16 cellular contexts compared by ENCODE assay signal in the genomic region with DNA sequence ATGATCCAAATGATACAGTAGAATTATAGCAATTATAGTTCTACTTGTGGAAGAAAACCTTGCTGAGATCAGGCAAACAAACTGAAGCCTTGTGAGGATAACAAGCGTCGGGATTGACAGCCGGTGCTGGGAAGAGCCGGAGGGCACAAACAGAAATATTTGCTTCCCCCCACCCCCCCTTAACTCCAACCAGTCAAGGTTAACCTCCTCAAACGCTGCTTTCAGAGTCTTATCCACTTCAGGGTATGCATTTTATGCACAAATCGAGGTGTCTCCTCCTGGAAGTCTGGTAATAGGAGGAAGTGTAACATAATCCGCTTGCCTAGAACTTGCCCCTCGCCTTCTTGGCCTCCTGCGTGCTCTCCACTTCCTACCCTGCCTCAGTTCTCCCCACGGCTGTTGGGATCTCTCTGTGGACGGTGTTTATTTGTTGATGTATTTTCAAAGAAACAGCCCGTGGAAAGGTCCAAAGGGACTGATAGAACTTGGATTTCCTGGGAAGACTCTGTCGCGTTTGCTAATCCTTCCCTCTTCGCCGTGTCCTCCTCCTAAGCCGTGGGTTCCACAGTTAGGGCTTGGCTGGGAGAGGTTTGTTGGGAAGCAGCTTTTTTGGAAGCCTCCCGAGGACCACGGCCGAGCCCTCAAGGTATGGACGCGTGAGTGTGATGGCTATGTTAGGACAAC. TPM values are rescaled to one million over a fixed set of nuclear protein-coding genes. Genes with fewer than 3 reads are reported as not detected.
DNase-seq lines count a peak whose midpoint lies in the region; ATAC-seq and TF ChIP-seq lines count a peak whose summit lies in the region.
"Had no signal": no experiment of that assay in that cellular context is flagged by ENCODE, and none has a peak within 500 bp of the region (broad histone marks: within the 10 kb centered on the region; RNA-seq: fewer than 3 reads in every experiment).

No MANE protein-coding gene starts in this region.

- H3K4me2 ChIP-seq in SU-DHL-6 (ENCODE audit: low read depth, low read length, poor library complexity, severe bottlenecking): peak overlapping the region; percentile 56
- H3K4me2 ChIP-seq: BLaER1 had no signal

- H3K27ac Mint-ChIP-seq in CD4-positive, CD25-positive, alpha-beta regulatory T cell: no peak overlapping the region
- H3K27ac Mint-ChIP-seq in HFFc6: no peak overlapping the region
- H3K27ac Mint-ChIP-seq in memory B cell: no peak overlapping the region

- H3K9me3 ChIP-seq in CD4-positive, CD25-positive, alpha-beta regulatory T cell (ENCODE audit: control insufficient read depth in 2 of 2, low read length in 2 of 2): no peaks in the 10 kb centered on the region
- H3K9me3 ChIP-seq in SU-DHL-6 (ENCODE audit: insufficient read depth, low read length) (no peaks in the 10 kb centered on the region), stomach (peaks cover 0 to 18% (median 4%) of the 10 kb centered on the region in 4 donors)

- in situ Hi-C loops in G401 (cut with HindIII; ENCODE audit: low sequenced_read_pairs): no loop called here

- H3K9me2 ChIP-seq in SU-DHL-6 (replicated peaks; ENCODE audit: insufficient read depth, low read length): no peaks in the 10 kb centered on the region

- H3K9me3 Mint-ChIP-seq in CD4-positive, CD25-positive, alpha-beta regulatory T cell: peaks cover 0 to 13% (median 1%) of the 10 kb centered on the region in 7 donors
- H3K9me3 Mint-ChIP-seq in HFFc6: no peaks in the 10 kb centered on the region
- H3K9me3 Mint-ChIP-seq in memory B cell: no peaks in the 10 kb centered on the region

- no peak overlapping the region for H3K4me3 ChIP-seq in CD4-positive, CD25-positive, alpha-beta regulatory T cell (ENCODE audit: low read depth, low read length)
- H3K4me3 ChIP-seq in SU-DHL-6 (ENCODE audit: insufficient read depth, low read length, poor library complexity, severe bottlenecking): no peak overlapping the region
- peak overlapping the region in 1 of 4 donors; percentile 36 for H3K4me3 ChIP-seq in stomach
- H3K4me3 ChIP-seq: BLaER1 had no signal

- no peaks in the 10 kb centered on the region for H3K36me3 ChIP-seq in CD4-positive, CD25-positive, alpha-beta regulatory T cell (ENCODE audit: control insufficient read depth, insufficient read depth, low read length)
- H3K36me3 ChIP-seq in SU-DHL-6 (ENCODE audit: low read length): no peaks in the 10 kb centered on the region
- no peaks in the 10 kb centered on the region for H3K36me3 ChIP-seq in stomach
- H3K36me3 ChIP-seq: BLaER1, esophagus squamous epithelium had no signal

- H3K4me1 ChIP-seq in CD4-positive, CD25-positive, alpha-beta regulatory T cell (ENCODE audit: control insufficient read depth, insufficient read depth, low read length, poor library complexity, severe bottlenecking): peaks cover 32% of the 10 kb centered on the region
- H3K4me1 ChIP-seq in stomach: peaks cover 0 to 37% (median 23%) of the 10 kb centered on the region in 4 donors
- H3K4me1 ChIP-seq: BLaER1 had no signal

- H3K79me2 ChIP-seq in SU-DHL-6 (ENCODE audit: insufficient read depth, low read length): no peaks in the 10 kb centered on the region

- H4K20me1 ChIP-seq in SU-DHL-6 (ENCODE audit: low read depth, low read length): no peaks in the 10 kb centered on the region

- 6 to 28% (median 6%) methylated on average over 20 to 22 of the region's 22 CpGs for WGBS in stomach, 5 donors

- no peak for TF ChIP-seq EP300 in stomach (IDR thresholded peaks at IDR 0.05)

- H2AFZ ChIP-seq in SU-DHL-6 (ENCODE audit: low read depth, low read length, severe bottlenecking): no peak overlapping the region

- H3K27ac ChIP-seq in CD4-positive, CD25-positive, alpha-beta regulatory T cell (ENCODE audit: insufficient read depth, low read length, poor library complexity, severe bottlenecking): no peak overlapping the region
- no peak overlapping the region for H3K27ac ChIP-seq in SU-DHL-6 (ENCODE audit: low read depth, low read length)
- no peak overlapping the region for H3K27ac ChIP-seq in stomach
- H3K27ac ChIP-seq: BLaER1, esophagus squamous epithelium had no signal

- peak overlapping the region; percentile 27 to 63 (median 46) for H3K4me3 Mint-ChIP-seq in CD4-positive, CD25-positive, alpha-beta regulatory T cell
- H3K4me3 Mint-ChIP-seq in HFFc6: peak overlapping the region; percentile 28; the same call in 1 of the 2 replicates
- peak overlapping the region; percentile 55 for H3K4me3 Mint-ChIP-seq in memory B cell

- DNase-seq in CD4-positive, CD25-positive, alpha-beta regulatory T cell: no peak
- no peak for DNase-seq in HFFc6
- DNase-seq in memory B cell (ENCODE audit: low spot score in 2 of 2): no peak
- no peak for DNase-seq in G401 (ENCODE audit: low spot score)
- no peak for DNase-seq in stomach
- DNase-seq in 8988T: no peak
- DNase-seq: activated CD8-positive, alpha-beta memory T cell treated with anti-CD3 and anti-CD28 coated beads for 24 hours; activated naive CD4-positive, alpha-beta T cell; esophagus squamous epithelium; T1000 had no signal

- intact Hi-C loops in stomach (cut with DNase I; ENCODE audit: low total_unique reads): no loop called here

- ATAC-seq in CD4-positive, CD25-positive, alpha-beta regulatory T cell (ENCODE audit: low read depth in 2 of 2): no peak
- ATAC-seq in memory B cell (ENCODE audit: low read depth) (no peak), GM19397 (IDR thresholded peaks at IDR 0.05; ENCODE audit: unreplicated experiment) (no peak)

- H3K36me3 Mint-ChIP-seq in CD4-positive, CD25-positive, alpha-beta regulatory T cell: no peaks in the 10 kb centered on the region
- H3K36me3 Mint-ChIP-seq in HFFc6 (ENCODE audit: low read depth): no peaks in the 10 kb centered on the region
- no peaks in the 10 kb centered on the region for H3K36me3 Mint-ChIP-seq in memory B cell

- H3K4me1 Mint-ChIP-seq in CD4-positive, CD25-positive, alpha-beta regulatory T cell: peaks cover 13 to 51% (median 20%) of the 10 kb centered on the region in 4 donors
- H3K4me1 Mint-ChIP-seq in HFFc6 (ENCODE audit: low read depth): peaks cover 11% of the 10 kb centered on the region; the same call in 1 of the 2 replicates
- H3K4me1 Mint-ChIP-seq in memory B cell: peaks cover 16% of the 10 kb centered on the region

- TF ChIP-seq CTCF in HFFc6 (IDR thresholded peaks at IDR 0.05) (no peak), SU-DHL-6 (IDR thresholded peaks at IDR 0.05; ENCODE audit: insufficient read depth, low read length, poor library complexity, severe bottlenecking) (no peak), stomach (IDR thresholded peaks at IDR 0.05) (no peak)

- H3K27me3 ChIP-seq in CD4-positive, CD25-positive, alpha-beta regulatory T cell (ENCODE audit: control insufficient read depth, insufficient read depth, low read length): peaks cover 26% of the 10 kb centered on the region
- H3K27me3 ChIP-seq in SU-DHL-6 (ENCODE audit: low read length) (no peaks in the 10 kb centered on the region), stomach (peaks cover 51 to 100% (median 84%) of the 10 kb centered on the region in 3 donors)

- peaks cover 83% of the 10 kb centered on the region for H3K27me3 Mint-ChIP-seq in CD4-positive, CD25-positive, alpha-beta regulatory T cell
- peaks cover 41% of the 10 kb centered on the region for H3K27me3 Mint-ChIP-seq in HFFc6 (ENCODE audit: insufficient read depth)
- peaks cover 21% of the 10 kb centered on the region for H3K27me3 Mint-ChIP-seq in memory B cell

- TF ChIP-seq POLR2A in stomach (IDR thresholded peaks at IDR 0.05): no peak

- no peaks in the 10 kb centered on the region for H3F3A ChIP-seq in SU-DHL-6 (ENCODE audit: insufficient read depth)

- H3K9ac ChIP-seq in SU-DHL-6 (ENCODE audit: low read length): no peak overlapping the region
- H3K9ac ChIP-seq: BLaER1 had no signal

RNA-seq across cellular contexts. Expression of gene ARX, which starts 4.1 kb away (rescaled TPM):
- total RNA-seq in CD4-positive, CD25-positive, alpha-beta regulatory T cell: not detected
- not detected for polyA plus RNA-seq in CD4-positive, CD25-positive, alpha-beta regulatory T cell
- total RNA-seq in HFFc6 (2021; fragmentation: NEBNext Ultra II Directional; extraction: Animal tissue kit (Norgen Biotek cat#: 25700)): not detected
- total RNA-seq in G401 (2014; rRNA removed; shearing (Covaris generic)): 0.20 TPM in 1 of 2 replicates, not detected in the other
- total RNA-seq in stomach: 1 to 10 TPM in 1 of 5 donors, under 1 TPM in 3, not detected in 1; 0.18 to 1.8 (median 0.43) TPM
- polyA plus RNA-seq in stomach: under 1 TPM; 0.18 to 0.87 (median 0.76) TPM
- total RNA-seq: chondrocyte, esophagus squamous epithelium, renal cortical epithelial cell, RPMI7951 had no signal
